10 cellular contexts compared by ENCODE assay signal in genomic region chr15:100094127-100094510, GRCh38.
"Had no signal": no experiment of that assay in that cellular context is flagged by ENCODE, and none has a peak within 500 bp of the region (broad histone marks: within the 10 kb centered on the region; RNA-seq: fewer than 3 reads in every experiment).

No MANE protein-coding gene starts in this region.

- DNase-seq: activated CD4-positive, alpha-beta T cell treated with anti-CD3 and anti-CD28 coated beads, Interleukin-2, amount 50 U/mL, for 4 hours; activated naive CD4-positive, alpha-beta T cell treated with anti-CD3 and anti-CD28 coated beads, Interleukin-2, amount 10 ng/mL, durations not matched to agents 7 days and 5 days; cerebellar nuclear complex; lower lobe of right lung; mucosa of descending colon; naive thymus-derived CD8-positive, alpha-beta T cell; nucleus accumbens; stimulated activated CD4-positive, alpha-beta T cell treated with anti-CD3 and anti-CD28 coated beads, Interleukin-15, amount 100 ng/mL, for 24 hours; stimulated activated CD4-positive, alpha-beta T cell treated with anti-CD3 and anti-CD28 coated beads, Interleukin-4, amount 100 ng/mL, for 24 hours had no signal

- H3K27ac ChIP-seq: lower lobe of right lung had no signal

- ATAC-seq: esophagus mucosa; lower lobe of right lung; mucosa of descending colon; naive thymus-derived CD8-positive, alpha-beta T cell had no signal

- H3K4me1 ChIP-seq: lower lobe of right lung had no signal

- H3K9me3 ChIP-seq: lower lobe of right lung, mucosa of descending colon had no signal

- H3K4me3 ChIP-seq: lower lobe of right lung, mucosa of descending colon had no signal

- H3K36me3 ChIP-seq: lower lobe of right lung had no signal
